8 cellular contexts compared by ENCODE assay signal in genomic region chr17:17782425-17783120, GRCh38. TPM values are rescaled to one million over a fixed set of nuclear protein-coding genes. Genes with fewer than 3 reads are reported as not detected.
A peak's percentile ranks its signal among the peaks of the same experiment; 100 is the strongest.
DNase-seq lines count a peak whose midpoint lies in the region; ATAC-seq, FAIRE-seq and TF ChIP-seq lines count a peak whose summit lies in the region.

No MANE protein-coding gene starts in this region.

- H3K36me3 Mint-ChIP-seq in activated T-helper 17 cell treated with anti-CD3 and anti-CD28 coated beads, Interleukin-2, amount 50 U/mL, for 72 hours (ENCODE audit: low read depth), result no peaks in the 10 kb centered on the region

- no peaks in the 10 kb centered on the region for H3K27me3 ChIP-seq in right atrium auricular region

- ATAC-seq in activated T-helper 17 cell treated with anti-CD3 and anti-CD28 coated beads, Interleukin-2, amount 50 U/mL, for 72 hours (replicated peaks), result peak; percentile 23
- no peak for ATAC-seq in HG03342 (IDR thresholded peaks at IDR 0.05; ENCODE audit: unreplicated experiment)

- no peak overlapping the region for H3K27ac Mint-ChIP-seq in activated T-helper 17 cell treated with anti-CD3 and anti-CD28 coated beads, Interleukin-2, amount 50 U/mL, for 72 hours

- H3K36me3 ChIP-seq in right atrium auricular region, result no peaks in the 10 kb centered on the region

- H3K27ac ChIP-seq in right atrium auricular region, result peak overlapping the region; percentile 89 to 97

- no peaks in the 10 kb centered on the region for H3K4me1 Mint-ChIP-seq in activated T-helper 17 cell treated with anti-CD3 and anti-CD28 coated beads, Interleukin-2, amount 50 U/mL, for 72 hours

- DNase-seq in HTR-8/SVneo (ENCODE audit: insufficient read length, low spot score), result peak; percentile 31
- no peak for DNase-seq in right atrium auricular region (ENCODE audit: low spot score)
- no peak for DNase-seq in skeletal muscle cell (ENCODE audit: low read depth)
- no peak for DNase-seq in amniotic stem cell (lab: John Stamatoyannopoulos, UW)
- DNase-seq in COLO829 (ENCODE audit: low spot score), result no peak

- H3K9me3 Mint-ChIP-seq in activated T-helper 17 cell treated with anti-CD3 and anti-CD28 coated beads, Interleukin-2, amount 50 U/mL, for 72 hours, result no peaks in the 10 kb centered on the region

- FAIRE-seq in HTR-8/SVneo (lab: Jason Lieb, UNC), result peak; percentile 82

- H3K4me3 ChIP-seq in GM12875 (ENCODE audit: low read depth, low read length), result peak overlapping the region; percentile 50
- H3K4me3 ChIP-seq in right atrium auricular region, result peak overlapping the region; percentile 46 to 67
- peak overlapping the region; percentile 43 for H3K4me3 ChIP-seq in skeletal muscle cell (ENCODE audit: low read depth, low read length)

- H3K27me3 Mint-ChIP-seq in activated T-helper 17 cell treated with anti-CD3 and anti-CD28 coated beads, Interleukin-2, amount 50 U/mL, for 72 hours, result no peaks in the 10 kb centered on the region

- H3K4me1 ChIP-seq in right atrium auricular region, result peaks cover 0 to 94% of the 10 kb centered on the region in 2 donors

- H3K4me3 Mint-ChIP-seq in activated T-helper 17 cell treated with anti-CD3 and anti-CD28 coated beads, Interleukin-2, amount 50 U/mL, for 72 hours, result peak overlapping the region; percentile 58

- no peaks in the 10 kb centered on the region for H3K9me3 ChIP-seq in right atrium auricular region

- TF ChIP-seq CTCF in GM12875 (IDR thresholded peaks at IDR 0.05; ENCODE audit: borderline replicate concordance, insufficient read depth, low read depth, low read length) (no peak), right atrium auricular region (IDR thresholded peaks at IDR 0.05) (no peak)

RNA-seq across cellular contexts. Expression of gene SREBF1, which starts 54.2 kb away (rescaled TPM):
- 10 to 100 TPM; 65.5 to 74.1 TPM for total RNA-seq in activated T-helper 17 cell treated with anti-CD3 and anti-CD28 coated beads, Interleukin-2, amount 50 U/mL, for 72 hours
- total RNA-seq in right atrium auricular region, result 10 to 100 TPM; 17.0 to 29.8 TPM
